ENCODE assay signal across 12 cellular contexts in genomic region chr15:79640206-79640605, GRCh38.
A peak's percentile ranks its signal among the peaks of the same experiment; 100 is the strongest.
DNase-seq lines count a peak whose midpoint lies in the region; ATAC-seq and TF ChIP-seq lines count a peak whose summit lies in the region.
"Had no signal": no experiment of that assay in that cellular context is flagged by ENCODE, and none has a peak within 500 bp of the region (broad histone marks: within the 10 kb centered on the region; RNA-seq: fewer than 3 reads in every experiment).

No MANE protein-coding gene starts in this region.

- no peak overlapping the region for H3K4me3 ChIP-seq in cardiac fibroblast (replicated peaks in 1 of 2; ENCODE audit: low read depth in 2 of 2, low read length in 2 of 2)

- no peak for TF ChIP-seq CTCF in cardiac fibroblast (IDR thresholded peaks at IDR 0.05; ENCODE audit: low read depth, low read length)

- no peak for ATAC-seq in GM21447 (IDR thresholded peaks at IDR 0.05; ENCODE audit: unreplicated experiment)

- peak; percentile 88 for DNase-seq in AG20443 (ENCODE audit: low spot score)
- DNase-seq in M059J (ENCODE audit: low read depth), result peak; percentile 97
- peak; percentile 75 to 82 for DNase-seq in cardiac fibroblast (ENCODE audit: low read depth in 2 of 2)
- DNase-seq in kidney tubule cell (ENCODE audit: low spot score), result peak; percentile 94
- DNase-seq in NOMO-1 treated with dmso at 0.1 percent for 144 hours (lab: John Stamatoyannopoulos, UW; ENCODE audit: unreplicated experiment), result no peak
- no peak for DNase-seq in activated CD4-positive, alpha-beta T cell treated with anti-CD3 and anti-CD28 coated beads, Interleukin-2, amount 50 U/mL, for 4 hours
- DNase-seq in stimulated activated naive CD4-positive, alpha-beta T cell treated with Interleukin-2 at 50 U/mL for 16 hours (lab: John Stamatoyannopoulos, UW), result no peak
- DNase-seq: activated T-cell treated with anti-CD3 and anti-CD28 coated beads for 4 hours; NCI-H526 treated with DMSO at 0.1 percent for 48 hours; stimulated activated CD4-positive, alpha-beta T cell treated with anti-CD3 and anti-CD28 coated beads, Interleukin-2, amount 100 ng/mL, for 48 hours; T-helper 9 cell had no signal

Comparison
In these comparisons a context has a peak if more than half of its experiments do, and no peak if none do; other contexts are left out.
1. DNase-seq: peak in AG20443 (single experiment), M059J (single experiment), cardiac fibroblast (2 of 2) and kidney tubule cell (single experiment); none in NOMO-1 treated with dmso at 0.1 percent for 144 hours (single experiment), activated CD4-positive, alpha-beta T cell treated with anti-CD3 and anti-CD28 coated beads, Interleukin-2, amount 50 U/mL, for 4 hours (0 of 2) and stimulated activated naive CD4-positive, alpha-beta T cell treated with Interleukin-2 at 50 U/mL for 16 hours (single experiment).